Comparison of ENCODE assay signal across 7 cellular contexts in genomic region chr6:108561309-108561647, GRCh38. TPM values are rescaled to one million over a fixed set of nuclear protein-coding genes. Genes with fewer than 3 reads are reported as not detected.
DNase-seq lines count a peak whose midpoint lies in the region; ATAC-seq and TF ChIP-seq lines count a peak whose summit lies in the region.
"Not testable (repeated sequence)": the region's sequence is repeated elsewhere in the genome, so short reads cannot be mapped to it uniquely, and the experiment has no call there.

No MANE protein-coding gene starts in this region.

- H3K4me3 ChIP-seq in GM06990 (replicated peaks; ENCODE audit: low read depth, low read length) (peak overlapping the region; percentile 92), Panc1 (ENCODE audit: low read depth in 2 of 2, low read length in 2 of 2) (peak overlapping the region; percentile 96 to 98), brain microvascular endothelial cell (ENCODE audit: low read depth, low read length) (peak overlapping the region; percentile 85), epithelial cell of proximal tubule (ENCODE audit: low read depth, low read length) (peak overlapping the region; percentile 82), iPS-20b (ENCODE audit: low read length) (peak overlapping the region; percentile 72), skin epidermis (peak overlapping the region; percentile 60 to 96 (median 85))

- peaks cover 50% of the 10 kb centered on the region for H3K4me1 Mint-ChIP-seq in nephron

- not testable (repeated sequence) for BruUV-seq in Panc1 (replicated peaks; lab: Mats Ljungman, UMichigan)

- intact Hi-C loops in Panc1 (cut with micrococcal nuclease; ENCODE audit: unreplicated experiment): loop anchor here (5.0 kb wide), 1 partner anchor 276 kb away; no protein-coding TSS in a partner anchor

- not testable (repeated sequence) for H3K36me3 Mint-ChIP-seq in nephron (ENCODE audit: low read depth)

- H3K27ac ChIP-seq in Panc1 (ENCODE audit: low read length) (peak overlapping the region; percentile 93), brain microvascular endothelial cell (peak overlapping the region; percentile 71), skin epidermis (peak overlapping the region; percentile 72 to 98 (median 95))
- H3K27ac ChIP-seq in iPS-20b (ENCODE audit: low read length): not testable (repeated sequence)

- H3K27me3 ChIP-seq in GM06990 (replicated peaks; ENCODE audit: control insufficient read depth, insufficient read depth, low read length); Panc1 (ENCODE audit: control insufficient read depth, insufficient read depth, low read length); brain microvascular endothelial cell (replicated peaks): not testable (repeated sequence)
- peaks cover 59% of the 10 kb centered on the region for H3K27me3 ChIP-seq in iPS-20b (ENCODE audit: insufficient read depth, low read length)

- not testable (repeated sequence) for H3K9me3 Mint-ChIP-seq in nephron

- in situ Hi-C loops in Panc1 (cut with HindIII; ENCODE audit: low pct_unique_long_range_greater_than_20kb, low sequenced_read_pairs); brain microvascular endothelial cell (cut with HindIII; ENCODE audit: low pct_ligation_motif_present, low sequenced_read_pairs): not testable (repeated sequence)

- DNase-seq in GM06990 (ENCODE audit: extremely low read depth, insufficient read length); Panc1 (ENCODE audit: low read depth, low spot score); brain microvascular endothelial cell; epithelial cell of proximal tubule (ENCODE audit: low read depth): not testable (repeated sequence)

- H3K9ac ChIP-seq in iPS-20b (ENCODE audit: low read depth, low read length): peak overlapping the region; percentile 65; the same call in 1 of the 2 replicates

- peaks cover 39% of the 10 kb centered on the region for H3K4me1 ChIP-seq in Panc1 (ENCODE audit: control insufficient read depth, insufficient read depth, low read length)
- H3K4me1 ChIP-seq in iPS-20b (ENCODE audit: insufficient read depth, low read length): peaks cover 27% of the 10 kb centered on the region

- POLR2A ChIA-PET in Panc1 (lab: Charles Lee): not testable (repeated sequence)

- TF ChIP-seq CTCF in GM06990 (IDR thresholded peaks at IDR 0.05; ENCODE audit: insufficient read depth, low read length, poor library complexity, severe bottlenecking); Panc1 (IDR thresholded peaks at IDR 0.05); brain microvascular endothelial cell (IDR thresholded peaks at IDR 0.05; ENCODE audit: low read depth, low read length, missing control alignments); epithelial cell of proximal tubule (conservative IDR thresholded peaks at IDR 0.05; ENCODE audit: low read depth, low read length); nephron (IDR thresholded peaks at IDR 0.05; ENCODE audit: unreplicated experiment in 3 of 3): not testable (repeated sequence)

- peak overlapping the region; percentile 94 to 98 (median 94) for H3K4me3 Mint-ChIP-seq in nephron

- H3K27me3 Mint-ChIP-seq in nephron (ENCODE audit: low read depth): not testable (repeated sequence)

- not testable (repeated sequence) for H3K9me3 ChIP-seq in Panc1 (ENCODE audit: control insufficient read depth, insufficient read depth, low read depth, low read length); iPS-20b (ENCODE audit: insufficient read depth, low read depth, low read length)

- ATAC-seq in Panc1: not testable (repeated sequence)

- H3K27ac Mint-ChIP-seq in nephron: not testable (repeated sequence)

- H3K36me3 ChIP-seq in GM06990 (ENCODE audit: control insufficient read depth, insufficient read depth, low read length); Panc1 (ENCODE audit: control insufficient read depth, insufficient read depth, low read length); brain microvascular endothelial cell (replicated peaks); iPS-20b (ENCODE audit: insufficient read depth, low read depth, low read length): not testable (repeated sequence)

- CTCF ChIA-PET in Panc1 (lab: Charles Lee): not testable (repeated sequence)

RNA-seq across cellular contexts. Expression of gene FOXO3, which starts 0.6 kb away (rescaled TPM):
- 43.8 TPM for total RNA-seq in Panc1 (2021; ENCODE audit: unreplicated experiment)
- 20.6 TPM for polyA plus RNA-seq in Panc1 (2012; ENCODE audit: insufficient read length)
- total RNA-seq in epithelial cell of proximal tubule: 16.8 TPM in 2 replicates
